Comparison of ENCODE assay signal across 14 cellular contexts in genomic region chr20:34582911-34583310, GRCh38. TPM values are rescaled to one million over a fixed set of nuclear protein-coding genes. Genes with fewer than 3 reads are reported as not detected.
A peak's percentile ranks its signal among the peaks of the same experiment; 100 is the strongest.
DNase-seq lines count a peak whose midpoint lies in the region; ATAC-seq and TF ChIP-seq lines count a peak whose summit lies in the region.
"Had no signal": no experiment of that assay in that cellular context is flagged by ENCODE, and none has a peak within 500 bp of the region (broad histone marks: within the 10 kb centered on the region; RNA-seq: fewer than 3 reads in every experiment).

No MANE protein-coding gene starts in this region.

- no peak for DNase-seq in heart left ventricle
- no peak for DNase-seq in Right ventricle myocardium inferior (ENCODE audit: missing footprints)
- DNase-seq in activated T-helper 1 cell treated with anti-CD3 and anti-CD28 coated beads, Interleukin-12 subunit alpha, Interleukin-12 subunit beta, Interleukin-2, Interleukin-4 antibody, amounts not matched to agents 30 ng/mL and 10 ng/mL and 1 ng/mL, durations not matched to agents 14 hours and 24 hours and 36 hours (ENCODE audit: low spot score): no peak
- DNase-seq in islet precursor cell: peak; percentile 70
- no peak for DNase-seq in CD4-positive, alpha-beta T cell
- DNase-seq: H7, NCI-H2081, SJCRH30 had no signal

- POLR2A ChIA-PET in CD4-positive, alpha-beta T cell (lab: Charles Lee): interaction anchor here (0.6 kb wide), 1 partner anchor 658 kb away, joined by 3 read pairs; no protein-coding TSS in a partner anchor

- peaks cover 0 to 56% (median 13%) of the 10 kb centered on the region in 9 donors for H3K36me3 ChIP-seq in heart left ventricle
- H3K36me3 ChIP-seq: neural progenitor cell had no signal

- no peak for TF ChIP-seq POLR2A in heart left ventricle (IDR thresholded peaks at IDR 0.05)

- H3K4me3 Mint-ChIP-seq in activated T-helper 1 cell treated with anti-CD3 and anti-CD28 coated beads, Interleukin-12 subunit alpha, Interleukin-12 subunit beta, Interleukin-2, Interleukin-4 antibody, amounts not matched to agents 30 ng/mL and 10 ng/mL and 1 ng/mL, durations not matched to agents 14 hours and 24 hours and 36 hours: no peak overlapping the region
- H3K4me3 Mint-ChIP-seq in CD4-positive, alpha-beta T cell: no peak overlapping the region
- H3K4me3 Mint-ChIP-seq: activated naive CD8-positive, alpha-beta T cell; neural progenitor cell had no signal

- no peaks in the 10 kb centered on the region for H3K9me3 ChIP-seq in heart left ventricle
- H3K9me3 ChIP-seq in CD4-positive, alpha-beta T cell (ENCODE audit: control insufficient read depth, low read length): no peaks in the 10 kb centered on the region
- H3K9me3 ChIP-seq: SJCRH30, suprapubic skin had no signal

- peaks cover 20% of the 10 kb centered on the region for H3K36me3 Mint-ChIP-seq in activated T-helper 1 cell treated with anti-CD3 and anti-CD28 coated beads, Interleukin-12 subunit alpha, Interleukin-12 subunit beta, Interleukin-2, Interleukin-4 antibody, amounts not matched to agents 30 ng/mL and 10 ng/mL and 1 ng/mL, durations not matched to agents 14 hours and 24 hours and 36 hours (ENCODE audit: low read depth)
- peaks cover 78% of the 10 kb centered on the region for H3K36me3 Mint-ChIP-seq in CD4-positive, alpha-beta T cell (ENCODE audit: low read depth)

- CTCF ChIA-PET in CD4-positive, alpha-beta T cell (lab: Charles Lee): no interaction called here

- H3K27me3 ChIP-seq in heart left ventricle: no peaks in the 10 kb centered on the region
- no peaks in the 10 kb centered on the region for H3K27me3 ChIP-seq in CD4-positive, alpha-beta T cell (ENCODE audit: control insufficient read depth, insufficient read depth, low read length)
- H3K27me3 ChIP-seq: neural progenitor cell, SJCRH30, suprapubic skin had no signal

- no peaks in the 10 kb centered on the region for H3K9me3 Mint-ChIP-seq in activated T-helper 1 cell treated with anti-CD3 and anti-CD28 coated beads, Interleukin-12 subunit alpha, Interleukin-12 subunit beta, Interleukin-2, Interleukin-4 antibody, amounts not matched to agents 30 ng/mL and 10 ng/mL and 1 ng/mL, durations not matched to agents 14 hours and 24 hours and 36 hours
- H3K9me3 Mint-ChIP-seq in CD4-positive, alpha-beta T cell: no peaks in the 10 kb centered on the region
- H3K9me3 Mint-ChIP-seq: neural progenitor cell had no signal

- 91 to 94% (median 93%) methylated on average over 4 of the region's 4 CpGs for WGBS in heart left ventricle, 4 donors

- intact Hi-C loops in heart left ventricle (cut with DNase I): loop anchor here in 5 of 10 donors (5.0 to 10.0 kb wide), 3 partner anchors 44 to 172 kb away; partner anchors contain the start of gene TP53INP2 (in 3 of the 5)
- intact Hi-C loops in Right ventricle myocardium inferior (cut with DNase I): no loop called here
- intact Hi-C loops in activated T-helper 1 cell treated with anti-CD3 and anti-CD28 coated beads, Interleukin-12 subunit alpha, Interleukin-12 subunit beta, Interleukin-2, Interleukin-4 antibody, amounts not matched to agents 30 ng/mL and 10 ng/mL and 1 ng/mL, durations not matched to agents 14 hours and 24 hours and 36 hours (cut with micrococcal nuclease): loop anchor here (5.0 kb wide), 1 partner anchor 39 kb away; no protein-coding TSS in a partner anchor
- intact Hi-C loops in CD4-positive, alpha-beta T cell (cut with DNase I, micrococcal nuclease): no loop called here

- peaks cover 39% of the 10 kb centered on the region for H3K4me1 Mint-ChIP-seq in activated T-helper 1 cell treated with anti-CD3 and anti-CD28 coated beads, Interleukin-12 subunit alpha, Interleukin-12 subunit beta, Interleukin-2, Interleukin-4 antibody, amounts not matched to agents 30 ng/mL and 10 ng/mL and 1 ng/mL, durations not matched to agents 14 hours and 24 hours and 36 hours (ENCODE audit: low read depth)
- H3K4me1 Mint-ChIP-seq in CD4-positive, alpha-beta T cell (ENCODE audit: low read depth): peaks cover 22% of the 10 kb centered on the region
- H3K4me1 Mint-ChIP-seq: neural progenitor cell had no signal

- TF ChIP-seq CTCF in heart left ventricle (IDR thresholded peaks at IDR 0.05): no peak
- no peak for TF ChIP-seq CTCF in CD4-positive, alpha-beta T cell (IDR thresholded peaks at IDR 0.05)

- H3K27ac Mint-ChIP-seq in activated T-helper 1 cell treated with anti-CD3 and anti-CD28 coated beads, Interleukin-12 subunit alpha, Interleukin-12 subunit beta, Interleukin-2, Interleukin-4 antibody, amounts not matched to agents 30 ng/mL and 10 ng/mL and 1 ng/mL, durations not matched to agents 14 hours and 24 hours and 36 hours: peak overlapping the region; percentile 85
- H3K27ac Mint-ChIP-seq in CD4-positive, alpha-beta T cell: no peak overlapping the region
- H3K27ac Mint-ChIP-seq: activated naive CD8-positive, alpha-beta T cell; neural progenitor cell had no signal

- ATAC-seq in heart left ventricle (no peak), Right ventricle myocardium inferior (no peak), HG02870 (IDR thresholded peaks at IDR 0.05; ENCODE audit: unreplicated experiment) (no peak), GM18861 (IDR thresholded peaks at IDR 0.05; ENCODE audit: unreplicated experiment) (no peak)
- ATAC-seq in CD4-positive, alpha-beta T cell (ENCODE audit: poor library complexity): no peak

- peak overlapping the region in 11 of 12 donors; percentile 41 to 75 (median 56) for H3K27ac ChIP-seq in heart left ventricle
- H3K27ac ChIP-seq in temporal lobe (ENCODE audit: low read depth, low read length): peak overlapping the region; percentile 89
- H3K27ac ChIP-seq in CD4-positive, alpha-beta T cell (ENCODE audit: low read depth, low read length): no peak overlapping the region
- H3K27ac ChIP-seq: neural progenitor cell, SJCRH30 had no signal

- H3K4me3 ChIP-seq in heart left ventricle: no peak overlapping the region
- H3K4me3 ChIP-seq: neural progenitor cell, SJCRH30, suprapubic skin had no signal

- H3K4me1 ChIP-seq in heart left ventricle: peaks cover 0 to 54% (median 21%) of the 10 kb centered on the region in 12 donors
- H3K4me1 ChIP-seq: SJCRH30 had no signal

- no peaks in the 10 kb centered on the region for H3K27me3 Mint-ChIP-seq in activated T-helper 1 cell treated with anti-CD3 and anti-CD28 coated beads, Interleukin-12 subunit alpha, Interleukin-12 subunit beta, Interleukin-2, Interleukin-4 antibody, amounts not matched to agents 30 ng/mL and 10 ng/mL and 1 ng/mL, durations not matched to agents 14 hours and 24 hours and 36 hours (ENCODE audit: insufficient read depth)
- no peaks in the 10 kb centered on the region for H3K27me3 Mint-ChIP-seq in CD4-positive, alpha-beta T cell
- H3K27me3 Mint-ChIP-seq: activated naive CD8-positive, alpha-beta T cell had no signal

RNA-seq across cellular contexts. Expression of gene MAP1LC3A, which starts 24.4 kb away (rescaled TPM):
- total RNA-seq in heart left ventricle (100 to 1,000 TPM in 3 of 9 donors, 10 to 100 TPM in 6; 54.0 to 212 (median 88.6) TPM), Right ventricle myocardium inferior (112 TPM), temporal lobe (49.2 TPM)
- 100 to 1,000 TPM in 1 of 2 donors, 10 to 100 TPM in 1; 42.8 to 145 TPM for polyA plus RNA-seq in heart left ventricle
- 6.1 and 7.3 TPM in 2 replicates for total RNA-seq in activated T-helper 1 cell treated with anti-CD3 and anti-CD28 coated beads, Interleukin-12 subunit alpha, Interleukin-12 subunit beta, Interleukin-2, Interleukin-4 antibody, amounts not matched to agents 30 ng/mL and 10 ng/mL and 1 ng/mL, durations not matched to agents 14 hours and 24 hours and 36 hours
- total RNA-seq in CD4-positive, alpha-beta T cell: 10 to 100 TPM; 17.5 to 17.7 TPM
